In genomic region chr11:65915101-65915820, GRCh38 we compare ENCODE assay signal across 9 cellular contexts. TPM values are rescaled to one million over a fixed set of nuclear protein-coding genes. Genes with fewer than 3 reads are reported as not detected.
DNase-seq lines count a peak whose midpoint lies in the region; ATAC-seq and TF ChIP-seq lines count a peak whose summit lies in the region.
"Had no signal": no experiment of that assay in that cellular context is flagged by ENCODE, and none has a peak within 500 bp of the region (broad histone marks: within the 10 kb centered on the region; RNA-seq: fewer than 3 reads in every experiment).

No MANE protein-coding gene starts in this region.

- no peaks in the 10 kb centered on the region for H3K9me3 Mint-ChIP-seq in CD14-positive monocyte
- H3K9me3 Mint-ChIP-seq: activated CD4-positive, alpha-beta memory T cell treated with anti-CD3 and anti-CD28 coated beads, Interleukin-2, amount 10 ng/mL, durations not matched to agents 7 days and 5 days had no signal

- peak overlapping the region; percentile 17 for H3K4me2 ChIP-seq in Loucy (ENCODE audit: low read depth, low read length, poor library complexity, severe bottlenecking)

- peaks cover 0 to 2% (median under 1%) of the 10 kb centered on the region in 3 donors for H3K27me3 Mint-ChIP-seq in CD14-positive monocyte (ENCODE audit: low read depth in 3 of 3)
- H3K27me3 Mint-ChIP-seq: activated CD4-positive, alpha-beta memory T cell treated with anti-CD3 and anti-CD28 coated beads, Interleukin-2, amount 10 ng/mL, durations not matched to agents 7 days and 5 days had no signal

- ATAC-seq in GM18868 (IDR thresholded peaks at IDR 0.05; ENCODE audit: unreplicated experiment): no peak

- peak overlapping the region; percentile 25 to 88 (median 83) for H3K27ac Mint-ChIP-seq in CD14-positive monocyte
- H3K27ac Mint-ChIP-seq: activated CD4-positive, alpha-beta memory T cell treated with anti-CD3 and anti-CD28 coated beads, Interleukin-2, amount 10 ng/mL, durations not matched to agents 7 days and 5 days had no signal

- intact Hi-C loops in CD14-positive monocyte (cut with micrococcal nuclease): no loop called here

- peaks cover 6 to 8% of the 10 kb centered on the region in 2 donors for H3K36me3 Mint-ChIP-seq in CD14-positive monocyte

- H3K27ac ChIP-seq in coronary artery: peak overlapping the region; percentile 96 to 98
- H3K27ac ChIP-seq in neutrophil: peak overlapping the region; percentile 61

- H3K27me3 ChIP-seq in Loucy (ENCODE audit: insufficient read depth, low read length, poor library complexity, severe bottlenecking) (no peaks in the 10 kb centered on the region), neutrophil (no peaks in the 10 kb centered on the region)

- H3K4me1 Mint-ChIP-seq in CD14-positive monocyte: peaks cover 54% of the 10 kb centered on the region

- H3K36me3 ChIP-seq in Loucy (ENCODE audit: insufficient read depth, low read length) (no peaks in the 10 kb centered on the region), neutrophil (peaks cover 12% of the 10 kb centered on the region)

- peaks cover 35% of the 10 kb centered on the region for H3K79me2 ChIP-seq in Loucy (ENCODE audit: insufficient read depth, low read length)

- H3K4me1 ChIP-seq in Loucy (ENCODE audit: insufficient read depth, low read length, poor library complexity, severe bottlenecking) (peaks cover 25% of the 10 kb centered on the region), neutrophil (ENCODE audit: control insufficient read depth in 1 of 2, insufficient read depth in 1 of 2, low read depth in 1 of 2, low read length in 1 of 2) (peaks cover 40 to 48% of the 10 kb centered on the region in 2 experiments)

- TF ChIP-seq CTCF in CD14-positive monocyte (IDR thresholded peaks at IDR 0.05): no peak
- no peak for TF ChIP-seq CTCF in Loucy (conservative IDR thresholded peaks at IDR 0.05; ENCODE audit: low read length)
- TF ChIP-seq CTCF in coronary artery (IDR thresholded peaks at IDR 0.05): no peak
- TF ChIP-seq CTCF in neutrophil (IDR thresholded peaks at IDR 0.05): no peak

- H3K9me3 ChIP-seq in Loucy (ENCODE audit: insufficient read depth, low read depth, low read length) (no peaks in the 10 kb centered on the region), neutrophil (no peaks in the 10 kb centered on the region)

- H3K4me3 ChIP-seq in Loucy (ENCODE audit: low read length, poor library complexity, severe bottlenecking) (no peak overlapping the region), coronary artery (peak overlapping the region; percentile 82), neutrophil (ENCODE audit: low read depth in 1 of 2, low read length in 1 of 2) (peak overlapping the region in 1 of 2 experiments; percentile 10)

- no peak for DNase-seq in CD14-positive monocyte (ENCODE audit: low spot score)
- no peak for DNase-seq in coronary artery (ENCODE audit: low spot score)
- DNase-seq in putamen (ENCODE audit: low spot score): no peak
- no peak for DNase-seq in HPDE6-E6E7 (ENCODE audit: extremely low spot score)
- no peak for DNase-seq in NCI-H510A treated with DMSO at 0.1 percent for 48 hours (lab: John Stamatoyannopoulos, UW)
- DNase-seq: activated CD4-positive, alpha-beta memory T cell treated with anti-CD3 and anti-CD28 coated beads, Interleukin-2, amount 10 ng/mL, durations not matched to agents 7 days and 5 days had no signal

- H3F3A ChIP-seq in Loucy (ENCODE audit: low read depth): no peaks in the 10 kb centered on the region

- H3K9ac ChIP-seq in Loucy (ENCODE audit: low read depth, low read length, poor library complexity, severe bottlenecking): no peak overlapping the region

- H4K20me1 ChIP-seq in Loucy (ENCODE audit: insufficient read depth, low read length, poor library complexity, severe bottlenecking): peaks cover 10% of the 10 kb centered on the region

- H3K9me2 ChIP-seq in Loucy (replicated peaks; ENCODE audit: low read depth, low read length): no peaks in the 10 kb centered on the region

- peak overlapping the region; percentile 68 to 73 for H3K4me3 Mint-ChIP-seq in CD14-positive monocyte
- H3K4me3 Mint-ChIP-seq: activated CD4-positive, alpha-beta memory T cell treated with anti-CD3 and anti-CD28 coated beads, Interleukin-2, amount 10 ng/mL, durations not matched to agents 7 days and 5 days had no signal

- no peak overlapping the region for H2AFZ ChIP-seq in Loucy (ENCODE audit: low read length)

RNA-seq across cellular contexts. Expression of gene C11orf68, which starts 3.6 kb away (rescaled TPM):
- 10 to 100 TPM; 22.8 to 31.5 TPM for polyA plus RNA-seq in CD14-positive monocyte

RNA-seq across cellular contexts. Expression of gene DRAP1, which starts 4.0 kb away (rescaled TPM):
- polyA plus RNA-seq in CD14-positive monocyte: 10 to 100 TPM; 68.3 to 72.1 TPM

RNA-seq across cellular contexts. Expression of gene FOSL1, which starts 15.1 kb away (rescaled TPM):
- polyA plus RNA-seq in CD14-positive monocyte: 1 to 10 TPM; 2.5 TPM

RNA-seq across cellular contexts. Expression of gene CCDC85B, which starts 24.8 kb away (rescaled TPM):
- 10 to 100 TPM; 24.4 to 35.2 TPM for polyA plus RNA-seq in CD14-positive monocyte

RNA-seq across cellular contexts. Expression of gene FIBP, which starts 27.0 kb away (rescaled TPM):
- polyA plus RNA-seq in CD14-positive monocyte: 100 to 1,000 TPM; 101 to 109 TPM
